In the genomic region with DNA sequence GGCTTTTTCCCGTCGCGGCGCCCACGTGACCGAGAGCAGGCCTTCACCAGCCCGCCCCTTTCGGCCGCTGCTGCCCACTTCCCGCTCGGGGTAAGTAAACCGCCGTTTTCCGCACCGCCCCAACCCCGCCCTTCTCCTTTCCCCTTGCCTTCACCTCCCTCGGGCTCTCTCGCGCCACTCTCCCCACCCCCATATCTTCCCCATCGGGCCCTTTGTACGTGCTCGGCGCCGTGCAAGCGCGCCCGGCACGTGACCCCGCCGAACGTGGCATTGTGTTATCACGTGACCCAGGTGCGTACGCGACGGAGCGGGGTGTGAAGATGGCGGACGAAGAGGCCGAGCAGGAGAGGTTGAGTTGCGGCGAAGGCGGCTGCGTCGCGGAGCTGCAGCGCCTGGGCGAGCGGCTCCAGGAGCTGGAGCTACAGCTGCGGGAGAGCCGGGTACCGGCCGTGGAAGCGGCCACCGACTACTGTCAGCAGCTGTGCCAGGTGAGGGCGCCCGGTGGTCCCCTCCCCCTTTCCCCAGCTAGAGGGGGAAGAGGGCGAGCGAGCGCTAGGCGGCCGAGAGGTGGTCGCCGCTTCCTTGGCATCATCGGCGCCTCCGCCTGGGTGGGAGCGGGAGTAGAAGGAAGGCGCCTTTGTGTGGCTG, we compare ENCODE assay signal across 8 cellular contexts. TPM values are rescaled to one million over a fixed set of nuclear protein-coding genes. Genes with fewer than 3 reads are reported as not detected.
A peak's percentile ranks its signal among the peaks of the same experiment; 100 is the strongest.
DNase-seq lines count a peak whose midpoint lies in the region; ATAC-seq and TF ChIP-seq lines count a peak whose summit lies in the region.

TSS of gene ZNF292 (plus strand) at position 294 of the 648 bp plus-strand sequence. CDS start at position 321, 27 bp downstream.

- TSS peak; percentile 13 for BruUV-seq in mammary epithelial cell (replicated peaks; lab: Mats Ljungman, UMichigan)

- CTCF ChIA-PET in mammary epithelial cell (lab: Charles Lee; ENCODE audit: low non-redundant PET), result no interaction called here

- TF ChIP-seq CTCF in WERI-Rb-1 (IDR thresholded peaks at IDR 0.05; ENCODE audit: low read depth, low read length), result no peak
- no peak for TF ChIP-seq CTCF in mammary epithelial cell (conservative IDR thresholded peaks at IDR 0.05 in 1 of 2, IDR thresholded peaks at IDR 0.05 in 1 of 2; ENCODE audit: extremely low read depth in 1 of 2, insufficient read depth in 1 of 2, low read depth in 1 of 2, low read length in 2 of 2)
- no peak for TF ChIP-seq CTCF in smooth muscle cell (IDR thresholded peaks at IDR 0.05; ENCODE audit: borderline replicate concordance, insufficient read depth, poor library complexity, severe bottlenecking)

- H3K4me1 ChIP-seq in ACC112 (ENCODE audit: control insufficient read depth, insufficient read depth, low read length, unreplicated experiment), result peaks cover 15% of the 10 kb centered on the region
- peaks cover 25% of the 10 kb centered on the region for H3K4me1 ChIP-seq in mammary epithelial cell (ENCODE audit: insufficient read depth, low read length)
- peaks cover 43% of the 10 kb centered on the region for H3K4me1 ChIP-seq in smooth muscle cell (ENCODE audit: low read depth)

- H4K20me1 ChIP-seq in mammary epithelial cell (ENCODE audit: insufficient read depth, low read length), result no peaks in the 10 kb centered on the region
- H4K20me1 ChIP-seq in smooth muscle cell (ENCODE audit: low read depth), result peaks cover 45% of the 10 kb centered on the region

- dilution Hi-C loops in mammary epithelial cell (cut with HindIII; ENCODE audit: low sequenced_read_pairs), result no loop called here

- H3K4me3 ChIP-seq in ACC112 (ENCODE audit: low read depth, low read length) (peak within 1 kb of the TSS; percentile 84), WERI-Rb-1 (ENCODE audit: low read depth, low read length) (peak within 1 kb of the TSS; percentile 81), mammary epithelial cell (replicated peaks in 1 of 3; ENCODE audit: insufficient read depth in 1 of 3, low read depth in 2 of 3, low read length in 3 of 3) (peak within 1 kb of the TSS; percentile 69 to 94 (median 87)), smooth muscle cell (peak within 1 kb of the TSS; percentile 78)

- intact Hi-C loops in mammary epithelial cell (cut with micrococcal nuclease), result loop anchor here (5.0 to 10.0 kb wide), 2 partner anchors 82 to 319 kb away; partner anchors contain the start of gene SLC35A1

- H3K27ac ChIP-seq in ACC112 (ENCODE audit: low read depth, low read length), result peak within 1 kb of the TSS; percentile 83
- peak within 1 kb of the TSS; percentile 96 for H3K27ac ChIP-seq in WERI-Rb-1
- peak within 1 kb of the TSS; percentile 97 for H3K27ac ChIP-seq in mammary epithelial cell (ENCODE audit: insufficient read depth, low read depth, low read length)
- H3K27ac ChIP-seq in smooth muscle cell (ENCODE audit: low read depth), result peak within 1 kb of the TSS; percentile 91

- no peaks in the 10 kb centered on the region for H3K36me3 ChIP-seq in ACC112 (ENCODE audit: insufficient read depth, low read length)
- peaks cover 21% of the 10 kb centered on the region for H3K36me3 ChIP-seq in WERI-Rb-1
- H3K36me3 ChIP-seq in mammary epithelial cell (ENCODE audit: insufficient read depth, low read length), result no peaks in the 10 kb centered on the region
- no peaks in the 10 kb centered on the region for H3K36me3 ChIP-seq in smooth muscle cell (ENCODE audit: low read depth)

- ATAC-seq in GM18868 (IDR thresholded peaks at IDR 0.05; ENCODE audit: unreplicated experiment) (peak; percentile 78), HG03135 (IDR thresholded peaks at IDR 0.05; ENCODE audit: unreplicated experiment) (peak; percentile 74)

- peak within 1 kb of the TSS; percentile 97 for H3K4me2 ChIP-seq in mammary epithelial cell (ENCODE audit: insufficient read depth, low read depth, low read length)
- H3K4me2 ChIP-seq in smooth muscle cell, result peak within 1 kb of the TSS; percentile 86

- H3K79me2 ChIP-seq in ACC112 (ENCODE audit: control insufficient read depth, insufficient read depth, low read length, unreplicated experiment), result peaks cover 67% of the 10 kb centered on the region
- H3K79me2 ChIP-seq in mammary epithelial cell (ENCODE audit: insufficient read depth, low read length), result peaks cover 57% of the 10 kb centered on the region
- H3K79me2 ChIP-seq in smooth muscle cell (ENCODE audit: low read depth), result peaks cover 71% of the 10 kb centered on the region

- H3K27me3 ChIP-seq in ACC112 (ENCODE audit: insufficient read depth, low read length), result no peaks in the 10 kb centered on the region
- no peaks in the 10 kb centered on the region for H3K27me3 ChIP-seq in WERI-Rb-1 (ENCODE audit: insufficient read depth, low read depth, severe bottlenecking)
- no peaks in the 10 kb centered on the region for H3K27me3 ChIP-seq in mammary epithelial cell (ENCODE audit: insufficient read depth, low read length)
- H3K27me3 ChIP-seq in smooth muscle cell (ENCODE audit: low read depth), result no peaks in the 10 kb centered on the region

- peak; percentile 98 for DNase-seq in NCI-H2196 treated with DMSO at 0.1 percent for 48 hours (lab: John Stamatoyannopoulos, UW; ENCODE audit: unreplicated experiment)
- DNase-seq in WERI-Rb-1, result peak; percentile 99
- DNase-seq in mammary epithelial cell, result peak; percentile 99
- DNase-seq in iPS-NIHi11 (ENCODE audit: low spot score), result peak; percentile 90
- DNase-seq in smooth muscle cell (lab: John Stamatoyannopoulos, UW; ENCODE audit: unreplicated experiment), result peak; percentile 82

- H3K9ac ChIP-seq in mammary epithelial cell (ENCODE audit: insufficient read depth, low read length), result peak within 1 kb of the TSS; percentile 93
- H3K9ac ChIP-seq in smooth muscle cell (ENCODE audit: low read depth), result peak within 1 kb of the TSS; percentile 85

- 0% methylated on average over 16 of the region's 69 CpGs for WGBS in mammary epithelial cell (ENCODE audit: low coverage, missing lambda C conversion rate)
- 2% methylated on average over 57 of the region's 69 CpGs for WGBS in smooth muscle cell (ENCODE audit: low lambda C conversion rate)

- in situ Hi-C loops in mammary epithelial cell (cut with MboI; ENCODE audit: low sequenced_read_pairs in 2 of 2), result no loop called here

- H3K9me3 ChIP-seq in WERI-Rb-1 (ENCODE audit: severe bottlenecking), result no peaks in the 10 kb centered on the region
- H3K9me3 ChIP-seq in mammary epithelial cell (replicated peaks; ENCODE audit: insufficient read depth, low read length), result no peaks in the 10 kb centered on the region
- H3K9me3 ChIP-seq in smooth muscle cell (replicated peaks; ENCODE audit: low read depth), result no peaks in the 10 kb centered on the region

- H2AFZ ChIP-seq in ACC112 (ENCODE audit: low read length, unreplicated experiment) (peak within 1 kb of the TSS; percentile 85), mammary epithelial cell (ENCODE audit: low read depth, low read length) (peak within 1 kb of the TSS; percentile 91), smooth muscle cell (ENCODE audit: low read depth) (peak within 1 kb of the TSS; percentile 68)

- H3F3A ChIP-seq in smooth muscle cell (ENCODE audit: low read depth), result peaks cover 6% of the 10 kb centered on the region

RNA-seq across cellular contexts. Expression of gene ZNF292, which starts in this region (rescaled TPM):
- 10 to 100 TPM; 27.1 to 27.5 TPM for total RNA-seq in mammary epithelial cell
- 6.1 TPM for polyA plus RNA-seq in mammary epithelial cell
- 14.6 TPM for polyA minus RNA-seq in mammary epithelial cell
- total RNA-seq in smooth muscle cell, result 46.7 and 50.3 TPM in 2 replicates
- 29.4 and 33.7 TPM in 2 replicates for polyA plus RNA-seq in smooth muscle cell

Comparison
In these comparisons a context has a peak if more than half of its experiments do, and no peak if none do; other contexts are left out.
1. Peak in every context shown above with its lines: DNase-seq, ATAC-seq, H3K4me3 ChIP-seq and H3K27ac ChIP-seq.